Comparison of ENCODE assay signal across 8 cellular contexts in the genomic region with DNA sequence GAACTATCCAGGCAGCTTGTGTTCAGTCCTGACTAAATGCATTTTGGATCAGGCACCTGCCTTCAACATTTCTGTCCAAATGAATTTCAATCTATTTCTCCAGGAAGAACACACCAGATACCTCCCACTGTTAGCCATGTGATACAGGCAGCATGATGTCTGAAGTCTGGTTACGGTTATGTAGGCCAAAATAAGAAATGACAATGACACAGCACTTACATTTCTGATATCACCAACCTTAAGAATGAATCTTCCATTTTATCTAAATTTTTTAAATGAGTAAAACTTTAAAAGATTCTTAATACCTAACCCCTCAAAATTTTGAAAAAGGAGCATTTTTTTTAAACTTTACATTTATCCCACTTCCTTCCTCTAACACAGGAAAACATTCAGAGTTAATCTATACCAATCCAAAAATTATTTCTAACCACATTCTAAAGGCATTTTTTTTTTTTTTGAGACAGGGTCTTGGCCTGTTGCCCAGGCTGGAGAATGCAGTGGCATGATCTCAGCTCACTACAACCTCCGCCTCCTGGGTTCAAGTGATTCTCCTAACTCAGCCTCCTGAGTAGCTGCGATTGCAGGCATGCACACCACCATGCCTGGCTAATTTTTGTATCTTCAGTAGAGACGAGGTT. TPM values are rescaled to one million over a fixed set of nuclear protein-coding genes. Genes with fewer than 3 reads are reported as not detected.
DNase-seq lines count a peak whose midpoint lies in the region; ATAC-seq, FAIRE-seq and TF ChIP-seq lines count a peak whose summit lies in the region.

A gene with protein sequence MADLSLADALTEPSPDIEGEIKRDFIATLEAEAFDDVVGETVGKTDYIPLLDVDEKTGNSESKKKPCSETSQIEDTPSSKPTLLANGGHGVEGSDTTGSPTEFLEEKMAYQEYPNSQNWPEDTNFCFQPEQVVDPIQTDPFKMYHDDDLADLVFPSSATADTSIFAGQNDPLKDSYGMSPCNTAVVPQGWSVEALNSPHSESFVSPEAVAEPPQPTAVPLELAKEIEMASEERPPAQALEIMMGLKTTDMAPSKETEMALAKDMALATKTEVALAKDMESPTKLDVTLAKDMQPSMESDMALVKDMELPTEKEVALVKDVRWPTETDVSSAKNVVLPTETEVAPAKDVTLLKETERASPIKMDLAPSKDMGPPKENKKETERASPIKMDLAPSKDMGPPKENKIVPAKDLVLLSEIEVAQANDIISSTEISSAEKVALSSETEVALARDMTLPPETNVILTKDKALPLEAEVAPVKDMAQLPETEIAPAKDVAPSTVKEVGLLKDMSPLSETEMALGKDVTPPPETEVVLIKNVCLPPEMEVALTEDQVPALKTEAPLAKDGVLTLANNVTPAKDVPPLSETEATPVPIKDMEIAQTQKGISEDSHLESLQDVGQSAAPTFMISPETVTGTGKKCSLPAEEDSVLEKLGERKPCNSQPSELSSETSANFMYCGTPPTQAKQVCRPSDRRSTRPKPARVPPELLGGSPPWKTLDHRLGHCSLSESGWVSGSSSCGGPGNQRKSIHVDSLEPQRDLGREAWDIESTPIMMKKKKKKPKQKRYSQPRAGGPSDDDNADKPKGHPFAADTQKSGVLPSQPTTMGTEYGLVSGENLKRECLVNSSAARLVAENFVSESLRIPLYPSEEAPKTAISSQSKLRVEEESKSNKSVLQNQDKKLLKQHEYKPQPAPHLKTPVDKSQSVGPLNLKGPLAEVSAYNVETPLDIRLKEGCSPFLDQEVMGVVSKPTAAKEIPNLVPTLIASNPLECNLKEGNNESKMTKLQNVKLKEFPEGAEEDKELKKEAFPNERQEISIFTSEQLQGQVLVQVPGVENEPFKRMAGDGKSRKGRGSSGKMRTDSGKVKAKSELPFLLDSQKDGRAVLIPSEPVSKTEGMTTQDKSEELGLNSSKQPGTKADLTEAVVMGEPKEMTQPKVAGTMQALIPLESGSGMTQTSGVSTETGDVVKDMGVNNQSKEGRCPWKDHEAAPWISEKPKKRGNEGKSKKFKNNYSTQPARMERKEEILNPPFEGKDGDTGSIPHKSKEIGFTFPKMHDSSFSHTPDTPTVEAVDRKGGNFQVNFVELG (N-terminal part only) (minus strand): TSS at position 81 of the 638 bp plus-strand sequence. CDS start 17,556 bp downstream, outside the sequence.

- H3K27me3 ChIP-seq in breast epithelium (no peaks in the 10 kb centered on the region), HepG2 (ENCODE audit: control insufficient read depth in 1 of 2, insufficient read depth in 2 of 2, low read length in 2 of 2) (no peaks in the 10 kb centered on the region), tibial artery (no peaks in the 10 kb centered on the region)

- WGBS in HepG2 (ENCODE audit: low lambda C conversion rate) = 96% methylated on average over 4 of the region's 4 CpGs

- POLR2A ChIA-PET in HepG2 (lab: Yijun Ruan, JAX) = interaction anchor here (1.1 to 1.3 kb wide), 2 partner anchors 24 to 72 kb away, joined by 3 to 5 read pairs; no protein-coding TSS in a partner anchor

- CTCF ChIA-PET in activated naive CD4-positive, alpha-beta T cell treated with anti-CD3 and anti-CD28 coated beads for 36 hours (lab: Charles Lee) = interaction anchor here (0.7 kb wide), 1 partner anchor 24 kb away, joined by 3 read pairs; no protein-coding TSS in a partner anchor
- CTCF ChIA-PET in activated naive CD4-positive, alpha-beta T cell treated with anti-CD3 and anti-CD28 coated beads, Interleukin-2, amount 10 ng/mL, durations not matched to agents 7 days and 5 days (lab: Charles Lee) = no interaction called here
- CTCF ChIA-PET in HepG2 (lab: Yijun Ruan, JAX; ENCODE audit: low intra/inter-chr PET ratio, low total read pairs) = no interaction called here

- TF ChIP-seq RAD21 in HepG2 (CRISPR knock-in tag; IDR thresholded peaks at IDR 0.05) = no peak

- TF ChIP-seq EP300 in HepG2 (IDR thresholded peaks at IDR 0.05; ENCODE audit: low read depth in 2 of 2, low read length in 2 of 2) = no peak
- no peak for TF ChIP-seq EP300 in HepG2 (CRISPR knock-in tag; IDR thresholded peaks at IDR 0.05; ENCODE audit: borderline replicate concordance)

- peaks cover 2% of the 10 kb centered on the region for H3K36me3 Mint-ChIP-seq in activated naive CD4-positive, alpha-beta T cell treated with anti-CD3 and anti-CD28 coated beads for 36 hours (ENCODE audit: low read depth)
- no peaks in the 10 kb centered on the region for H3K36me3 Mint-ChIP-seq in activated naive CD4-positive, alpha-beta T cell treated with anti-CD3 and anti-CD28 coated beads, Interleukin-2, amount 10 ng/mL, durations not matched to agents 7 days and 5 days

- peaks cover 37% of the 10 kb centered on the region for H3K4me1 Mint-ChIP-seq in activated naive CD4-positive, alpha-beta T cell treated with anti-CD3 and anti-CD28 coated beads for 36 hours (ENCODE audit: low read depth)
- peaks cover 35% of the 10 kb centered on the region for H3K4me1 Mint-ChIP-seq in activated naive CD4-positive, alpha-beta T cell treated with anti-CD3 and anti-CD28 coated beads, Interleukin-2, amount 10 ng/mL, durations not matched to agents 7 days and 5 days

- BruUV-seq in HepG2 (replicated peaks; lab: Mats Ljungman, UMichigan) = no TSS peak

- H3K4me3 ChIP-seq in breast epithelium = no peak within 1 kb of the TSS
- H3K4me3 ChIP-seq in HepG2 (replicated peaks in 1 of 3; ENCODE audit: insufficient read depth in 1 of 3, low read depth in 2 of 3, low read length in 3 of 3) = no peak within 1 kb of the TSS
- no peak within 1 kb of the TSS for H3K4me3 ChIP-seq in tibial artery

- H2AFZ ChIP-seq in HepG2 (ENCODE audit: low read length) = no peak within 1 kb of the TSS

- H3K27ac ChIP-seq in breast epithelium (no peak within 1 kb of the TSS), HepG2 (ENCODE audit: extremely low read length, insufficient read depth, low read length) (peak within 1 kb of the TSS; percentile 49), tibial artery (peak within 1 kb of the TSS; percentile 45 to 63)

- no peak for FAIRE-seq in HepG2 (lab: Jason Lieb, UNC)

- H3K4me2 ChIP-seq in HepG2 (ENCODE audit: low read depth, low read length) = peak within 1 kb of the TSS; percentile 9; the same call in 1 of the 2 replicates

- H3K36me3 ChIP-seq in breast epithelium (no peaks in the 10 kb centered on the region), HepG2 (replicated peaks in 1 of 2; ENCODE audit: control insufficient read depth in 1 of 2, insufficient read depth in 2 of 2, low read length in 2 of 2) (peaks cover 2 to 9% of the 10 kb centered on the region in 2 experiments; a peak in 3 of 5 replicates), tibial artery (no peaks in the 10 kb centered on the region)

- TF ChIP-seq POLR2A in breast epithelium (IDR thresholded peaks at IDR 0.05) (no peak), HepG2 (IDR thresholded peaks at IDR 0.05; ENCODE audit: insufficient read depth in 1 of 2, low read depth in 2 of 2, low read length in 2 of 2) (no peak)

- no peak for TF ChIP-seq CTCF in breast epithelium (IDR thresholded peaks at IDR 0.05)
- no peak for TF ChIP-seq CTCF in HepG2 (CRISPR knock-in tag; IDR thresholded peaks at IDR 0.05)
- TF ChIP-seq CTCF in tibial artery (IDR thresholded peaks at IDR 0.05) = no peak

- no peak within 1 kb of the TSS for H3K27ac Mint-ChIP-seq in activated naive CD4-positive, alpha-beta T cell treated with anti-CD3 and anti-CD28 coated beads for 36 hours
- no peak within 1 kb of the TSS for H3K27ac Mint-ChIP-seq in activated naive CD4-positive, alpha-beta T cell treated with anti-CD3 and anti-CD28 coated beads, Interleukin-2, amount 10 ng/mL, durations not matched to agents 7 days and 5 days

- H3K27me3 Mint-ChIP-seq in activated naive CD4-positive, alpha-beta T cell treated with anti-CD3 and anti-CD28 coated beads for 36 hours (ENCODE audit: low read depth) = no peaks in the 10 kb centered on the region
- no peaks in the 10 kb centered on the region for H3K27me3 Mint-ChIP-seq in activated naive CD4-positive, alpha-beta T cell treated with anti-CD3 and anti-CD28 coated beads, Interleukin-2, amount 10 ng/mL, durations not matched to agents 7 days and 5 days

- in situ Hi-C loops in HepG2 (cut with HindIII; ENCODE audit: extremely low pct_ligation_motif_present, low pct_unique_long_range_greater_than_20kb) = no loop called here

- H3K9ac ChIP-seq in HepG2 (ENCODE audit: insufficient read depth, low read depth, low read length) = no peak within 1 kb of the TSS

- no peak for DNase-seq in activated naive CD4-positive, alpha-beta T cell treated with anti-CD3 and anti-CD28 coated beads for 36 hours
- DNase-seq in activated naive CD4-positive, alpha-beta T cell treated with anti-CD3 and anti-CD28 coated beads, Interleukin-2, amount 10 ng/mL, durations not matched to agents 7 days and 5 days = no peak
- DNase-seq in breast epithelium (ENCODE audit: low spot score in 2 of 2) (no peak), HepG2 (ENCODE audit: low spot score) (no peak), tibial artery (no peak)

- H3K9me3 ChIP-seq in breast epithelium (no peaks in the 10 kb centered on the region), HepG2 (ENCODE audit: low read length) (no peaks in the 10 kb centered on the region), tibial artery (no peaks in the 10 kb centered on the region)

- no peak within 1 kb of the TSS for H3K4me3 Mint-ChIP-seq in activated naive CD4-positive, alpha-beta T cell treated with anti-CD3 and anti-CD28 coated beads for 36 hours
- H3K4me3 Mint-ChIP-seq in activated naive CD4-positive, alpha-beta T cell treated with anti-CD3 and anti-CD28 coated beads, Interleukin-2, amount 10 ng/mL, durations not matched to agents 7 days and 5 days = no peak within 1 kb of the TSS

- peaks cover 79% of the 10 kb centered on the region for H3K79me2 ChIP-seq in HepG2 (ENCODE audit: insufficient read depth, low read length)

- H3K9me3 Mint-ChIP-seq in activated naive CD4-positive, alpha-beta T cell treated with anti-CD3 and anti-CD28 coated beads for 36 hours = no peaks in the 10 kb centered on the region
- no peaks in the 10 kb centered on the region for H3K9me3 Mint-ChIP-seq in activated naive CD4-positive, alpha-beta T cell treated with anti-CD3 and anti-CD28 coated beads, Interleukin-2, amount 10 ng/mL, durations not matched to agents 7 days and 5 days

- H4K20me1 ChIP-seq in HepG2 (ENCODE audit: insufficient read depth, low read length) = peaks cover 18% of the 10 kb centered on the region

- ATAC-seq in HepG2 (no peak), GM21381 (IDR thresholded peaks at IDR 0.05; ENCODE audit: unreplicated experiment) (no peak), GM18873 (IDR thresholded peaks at IDR 0.05; ENCODE audit: low FRiP score, unreplicated experiment) (no peak), HG03469 (IDR thresholded peaks at IDR 0.05; ENCODE audit: unreplicated experiment) (no peak)

- H3K4me1 ChIP-seq in breast epithelium (peaks cover 0 to 5% of the 10 kb centered on the region in 2 donors), HepG2 (ENCODE audit: insufficient read depth, low read length) (peaks cover 76% of the 10 kb centered on the region), tibial artery (peaks cover 0 to 82% (median 50%) of the 10 kb centered on the region in 4 donors)

- intact Hi-C loops in activated naive CD4-positive, alpha-beta T cell treated with anti-CD3 and anti-CD28 coated beads for 36 hours (cut with micrococcal nuclease) = loop anchor here (5.0 kb wide), 1 partner anchor 71 kb away; no protein-coding TSS in a partner anchor
- intact Hi-C loops in breast epithelium (cut with DNase I; ENCODE audit: low total_unique reads) (no loop called here), HepG2 (cut with micrococcal nuclease; ENCODE audit: unreplicated experiment) (no loop called here), tibial artery (cut with DNase I; ENCODE audit: low total_unique reads) (no loop called here)

RNA-seq across cellular contexts. Expression of the gene that starts here (rescaled TPM):
- 10 to 100 TPM; 75.9 to 78.2 TPM for total RNA-seq in activated naive CD4-positive, alpha-beta T cell treated with anti-CD3 and anti-CD28 coated beads for 36 hours
- total RNA-seq in breast epithelium (100 to 1,000 TPM in 1 of 3 donors, 10 to 100 TPM in 2; 72.0 to 167 (median 99.0) TPM), HepG2 (2016; rRNA removed; fragmentation: Illumina TruSeq; extraction: Trizol) (33.1 and 63.3 TPM in 2 replicates)
- 4.3 and 4.8 TPM in 2 replicates for total RNA-seq in HepG2 (2016; cell fraction: cytosol; rRNA removed; fragmentation: Illumina TruSeq; extraction: Trizol; ENCODE audit: low read depth)
- 31.4 and 53.9 TPM in 2 replicates for total RNA-seq in HepG2 (2016; cell fraction: insoluble cytoplasmic fraction; rRNA removed; fragmentation: Illumina TruSeq; extraction: Trizol)
- 15.0 and 16.5 TPM in 2 replicates for total RNA-seq in HepG2 (2016; cell fraction: membrane; rRNA removed; fragmentation: Illumina TruSeq; extraction: Trizol)
- 36.7 and 41.9 TPM in 2 replicates for total RNA-seq in HepG2 (2016; cell fraction: nucleus; rRNA removed; fragmentation: Illumina TruSeq; extraction: Trizol)
- polyA plus RNA-seq in HepG2 (2011; rRNA removed) = 38.7 and 46.0 TPM in 2 replicates
- polyA plus RNA-seq in HepG2 (2011; cell fraction: cytosol; rRNA removed) = 21.5 and 23.3 TPM in 2 replicates
- polyA plus RNA-seq in HepG2 (2011; cell fraction: nucleus; rRNA removed) = 108 and 122 TPM in 2 replicates
- 61.7 and 78.2 TPM in 2 replicates for polyA plus RNA-seq in HepG2 (2012)
- 2.7 and 3.3 TPM in 2 replicates for polyA plus RNA-seq in HepG2 (2016; cell fraction: cytosol; fragmentation: Illumina TruSeq; extraction: Trizol; ENCODE audit: low read depth)
- 52.8 and 70.0 TPM in 2 replicates for polyA plus RNA-seq in HepG2 (2016; cell fraction: insoluble cytoplasmic fraction; fragmentation: Illumina TruSeq; extraction: Trizol; ENCODE audit: low read depth)
- 8.8 and 10.2 TPM in 2 replicates for polyA plus RNA-seq in HepG2 (2016; cell fraction: membrane; fragmentation: Illumina TruSeq; extraction: Trizol; ENCODE audit: low read depth)
- polyA plus RNA-seq in HepG2 (2016; cell fraction: nucleus; fragmentation: Illumina TruSeq; extraction: Trizol; ENCODE audit: insufficient read depth, low read depth) = 57.0 and 67.2 TPM in 2 replicates
- polyA minus RNA-seq in HepG2 (2011; rRNA and poly(A)+ RNA removed; ENCODE audit: low replicate concordance) = 46.4 and 52.1 TPM in 2 replicates
- 45.9 and 59.9 TPM in 2 replicates for polyA minus RNA-seq in HepG2 (2011; cell fraction: cytosol; rRNA and poly(A)+ RNA removed)
- 54.7 and 70.5 TPM in 2 replicates for polyA minus RNA-seq in HepG2 (2011; cell fraction: nucleus; rRNA and poly(A)+ RNA removed)

Comparison
In these comparisons a context has a peak if more than half of its experiments do, and no peak if none do; other contexts are left out.
1. H3K27ac ChIP-seq: peak in HepG2 (single experiment) and tibial artery (2 of 2); none in breast epithelium (0 of 2).